ENCODE assay signal across 8 cellular contexts in the genomic region with DNA sequence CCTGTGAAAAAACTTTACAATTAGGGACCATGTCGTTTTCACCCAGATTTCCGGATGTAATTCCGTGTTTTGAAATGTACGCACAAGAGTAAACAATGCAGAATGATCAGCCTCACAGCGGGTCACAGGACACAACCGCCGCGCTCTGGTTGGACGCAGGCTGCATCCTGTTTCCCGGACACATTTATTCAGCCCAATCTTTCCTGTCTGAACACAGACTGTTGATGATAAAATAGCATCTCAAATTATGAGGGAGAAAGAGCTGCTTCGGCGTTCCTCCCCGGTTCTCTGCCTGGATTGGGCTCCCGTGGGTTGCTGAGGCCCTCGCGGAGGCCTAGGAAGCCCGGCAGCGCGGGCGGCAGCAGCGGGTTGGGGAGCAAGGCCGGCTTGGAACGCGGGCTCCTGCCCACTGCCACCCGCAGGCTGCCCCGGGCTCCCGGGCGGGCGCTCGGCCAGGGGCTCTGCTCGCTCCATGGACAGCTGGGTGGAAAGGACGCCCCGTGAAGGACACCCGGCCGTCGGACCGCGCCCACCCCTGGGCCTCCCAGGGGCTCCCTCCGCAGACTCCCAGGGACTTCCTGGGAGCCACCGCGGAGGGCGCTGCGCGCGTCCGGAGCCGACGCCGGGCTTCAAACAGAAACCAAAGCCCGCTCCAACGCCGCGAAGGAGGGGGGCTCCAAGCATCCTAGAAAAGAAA.
A peak's percentile ranks its signal among the peaks of the same experiment; 100 is the strongest.
DNase-seq lines count a peak whose midpoint lies in the region; ATAC-seq and TF ChIP-seq lines count a peak whose summit lies in the region.

No MANE protein-coding gene starts in this region.

- H3K4me3 ChIP-seq in GM08714 (ENCODE audit: low read length) (peak overlapping the region; percentile 67; the same call in 1 of the 2 replicates), HUES6 (ENCODE audit: low read depth, low read length) (peak overlapping the region; percentile 75), RWPE2 (ENCODE audit: severe bottlenecking) (peak overlapping the region; percentile 47), endocrine pancreas (ENCODE audit: control insufficient read depth, insufficient read depth, low read length) (peak overlapping the region; percentile 96), liver (ENCODE audit: low read depth in 1 of 3, low read length in 3 of 3) (peak overlapping the region; percentile 66 to 94 (median 90))

- TF ChIP-seq CTCF in RWPE2 (IDR thresholded peaks at IDR 0.05; ENCODE audit: poor library complexity, severe bottlenecking) = peak; percentile 30
- TF ChIP-seq CTCF in liver (IDR thresholded peaks at IDR 0.05; ENCODE audit: low read depth, low read length, missing input control) = peak; percentile 14

- no peaks in the 10 kb centered on the region for H3K9me3 Mint-ChIP-seq in stimulated activated naive CD8-positive, alpha-beta T cell treated with anti-CD3 and anti-CD28 coated beads, Interleukin-15, amount 100 ng/mL, for 72 hours

- no peaks in the 10 kb centered on the region for H3K4me1 Mint-ChIP-seq in stimulated activated naive CD8-positive, alpha-beta T cell treated with anti-CD3 and anti-CD28 coated beads, Interleukin-15, amount 100 ng/mL, for 72 hours

- H3K4me1 ChIP-seq in HUES6 (ENCODE audit: control insufficient read depth, insufficient read depth, low read length) = peaks cover 31% of the 10 kb centered on the region
- H3K4me1 ChIP-seq in RWPE2 (ENCODE audit: insufficient read depth, poor library complexity, severe bottlenecking) = no peaks in the 10 kb centered on the region
- peaks cover 10% of the 10 kb centered on the region for H3K4me1 ChIP-seq in endocrine pancreas (ENCODE audit: control insufficient read depth, insufficient read depth, low read length)
- H3K4me1 ChIP-seq in liver (ENCODE audit: control insufficient read depth in 4 of 4, insufficient read depth in 4 of 4, low read length in 3 of 4) = peaks cover 0 to 6% (median 0%) of the 10 kb centered on the region in 4 donors

- ATAC-seq in GM21723 (IDR thresholded peaks at IDR 0.05; ENCODE audit: unreplicated experiment) (peak; percentile 91), RWPE2 (ENCODE audit: low read depth) (peak; percentile 85)
- peak; percentile 37 for ATAC-seq in stimulated activated naive CD8-positive, alpha-beta T cell treated with anti-CD3 and anti-CD28 coated beads, Interleukin-15, amount 100 ng/mL, for 72 hours

- DNase-seq in RWPE2 (ENCODE audit: low spot score) = peak; percentile 16
- DNase-seq in stimulated activated naive CD8-positive, alpha-beta T cell treated with anti-CD3 and anti-CD28 coated beads, Interleukin-15, amount 100 ng/mL, for 72 hours = no peak
- DNase-seq in activated CD4-positive, alpha-beta T cell treated with anti-CD3 and anti-CD28 coated beads for 4 hours = no peak

- H3K9ac ChIP-seq in HUES6 (ENCODE audit: low read length) (peak overlapping the region; percentile 65), endocrine pancreas (ENCODE audit: control insufficient read depth, insufficient read depth, low read length) (peak overlapping the region; percentile 92), liver (ENCODE audit: low read depth in 1 of 2, low read length in 2 of 2) (peak overlapping the region; percentile 82 to 88)

- H3K27ac ChIP-seq in HUES6 (ENCODE audit: low read depth, low read length) (peak overlapping the region; percentile 32; the same call in 1 of the 2 replicates), RWPE2 (ENCODE audit: poor library complexity, severe bottlenecking) (no peak overlapping the region), liver (ENCODE audit: low read depth in 1 of 2, low read length in 2 of 2) (peak overlapping the region; percentile 97 to 99)

- H3K27ac Mint-ChIP-seq in stimulated activated naive CD8-positive, alpha-beta T cell treated with anti-CD3 and anti-CD28 coated beads, Interleukin-15, amount 100 ng/mL, for 72 hours = no peak overlapping the region

- H3K9me3 ChIP-seq in HUES6 (ENCODE audit: control insufficient read depth, insufficient read depth, low read depth, low read length) = no peaks in the 10 kb centered on the region
- H3K9me3 ChIP-seq in RWPE2 (ENCODE audit: severe bottlenecking) = no peaks in the 10 kb centered on the region
- H3K9me3 ChIP-seq in endocrine pancreas (ENCODE audit: control insufficient read depth, low read length) = no peaks in the 10 kb centered on the region
- no peaks in the 10 kb centered on the region for H3K9me3 ChIP-seq in liver (ENCODE audit: control insufficient read depth in 4 of 4, low read length in 3 of 4)

- WGBS in liver = under 1% methylated on average over 53 of the region's 53 CpGs

- H3K36me3 ChIP-seq in HUES6 (ENCODE audit: control insufficient read depth, insufficient read depth, low read length) (no peaks in the 10 kb centered on the region), RWPE2 (ENCODE audit: low read depth) (no peaks in the 10 kb centered on the region), endocrine pancreas (ENCODE audit: control insufficient read depth, insufficient read depth, low read length) (no peaks in the 10 kb centered on the region), liver (ENCODE audit: control insufficient read depth in 4 of 4, insufficient read depth in 3 of 4, low read depth in 1 of 4, low read length in 3 of 4) (no peaks in the 10 kb centered on the region)

- H3K4me3 Mint-ChIP-seq in stimulated activated naive CD8-positive, alpha-beta T cell treated with anti-CD3 and anti-CD28 coated beads, Interleukin-15, amount 100 ng/mL, for 72 hours = peak overlapping the region; percentile 52 to 59

- TF ChIP-seq RAD21 in liver (IDR thresholded peaks at IDR 0.05) = peak; percentile 35

- peaks cover 26% of the 10 kb centered on the region for H3K27me3 Mint-ChIP-seq in stimulated activated naive CD8-positive, alpha-beta T cell treated with anti-CD3 and anti-CD28 coated beads, Interleukin-15, amount 100 ng/mL, for 72 hours

- H3K27me3 ChIP-seq in HUES6 (ENCODE audit: control insufficient read depth, insufficient read depth, low read length) = peaks cover 4% of the 10 kb centered on the region; the same call in 1 of the 2 replicates
- H3K27me3 ChIP-seq in RWPE2 (ENCODE audit: insufficient read depth, poor library complexity, severe bottlenecking) = no peaks in the 10 kb centered on the region
- H3K27me3 ChIP-seq in endocrine pancreas (ENCODE audit: control insufficient read depth, insufficient read depth, low read length) = no peaks in the 10 kb centered on the region
- no peaks in the 10 kb centered on the region for H3K27me3 ChIP-seq in liver (ENCODE audit: control insufficient read depth in 4 of 4, insufficient read depth in 4 of 4, low read length in 3 of 4)

TF ChIP-seq in liver, 16 proteins besides CTCF, POLR2A, EP300 and RAD21 (continues in another document):
- TF ChIP-seq TAF1 (conservative IDR thresholded peaks at IDR 0.05) (peak; percentile 88), SP1 (IDR thresholded peaks at IDR 0.05) (peak; percentile 51), GABPA (IDR thresholded peaks at IDR 0.05 in 1 of 2, conservative IDR thresholded peaks at IDR 0.05 in 1 of 2) (peak in 1 of 2 donors; percentile 67), FOXA1 (IDR thresholded peaks at IDR 0.05) (no peak), FOXA2 (IDR thresholded peaks at IDR 0.05) (peak; percentile 80), RXRA (IDR thresholded peaks at IDR 0.05) (no peak), HNF4G (IDR thresholded peaks at IDR 0.05) (no peak)
- TF ChIP-seq, protein P1, sequence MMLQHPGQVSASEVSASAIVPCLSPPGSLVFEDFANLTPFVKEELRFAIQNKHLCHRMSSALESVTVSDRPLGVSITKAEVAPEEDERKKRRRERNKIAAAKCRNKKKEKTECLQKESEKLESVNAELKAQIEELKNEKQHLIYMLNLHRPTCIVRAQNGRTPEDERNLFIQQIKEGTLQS (IDR thresholded peaks at IDR 0.05) = no peak
- TF ChIP-seq, protein P2, sequence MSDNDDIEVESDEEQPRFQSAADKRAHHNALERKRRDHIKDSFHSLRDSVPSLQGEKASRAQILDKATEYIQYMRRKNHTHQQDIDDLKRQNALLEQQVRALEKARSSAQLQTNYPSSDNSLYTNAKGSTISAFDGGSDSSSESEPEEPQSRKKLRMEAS (IDR thresholded peaks at IDR 0.05) = peak; percentile 46
- TF ChIP-seq, protein P3, sequence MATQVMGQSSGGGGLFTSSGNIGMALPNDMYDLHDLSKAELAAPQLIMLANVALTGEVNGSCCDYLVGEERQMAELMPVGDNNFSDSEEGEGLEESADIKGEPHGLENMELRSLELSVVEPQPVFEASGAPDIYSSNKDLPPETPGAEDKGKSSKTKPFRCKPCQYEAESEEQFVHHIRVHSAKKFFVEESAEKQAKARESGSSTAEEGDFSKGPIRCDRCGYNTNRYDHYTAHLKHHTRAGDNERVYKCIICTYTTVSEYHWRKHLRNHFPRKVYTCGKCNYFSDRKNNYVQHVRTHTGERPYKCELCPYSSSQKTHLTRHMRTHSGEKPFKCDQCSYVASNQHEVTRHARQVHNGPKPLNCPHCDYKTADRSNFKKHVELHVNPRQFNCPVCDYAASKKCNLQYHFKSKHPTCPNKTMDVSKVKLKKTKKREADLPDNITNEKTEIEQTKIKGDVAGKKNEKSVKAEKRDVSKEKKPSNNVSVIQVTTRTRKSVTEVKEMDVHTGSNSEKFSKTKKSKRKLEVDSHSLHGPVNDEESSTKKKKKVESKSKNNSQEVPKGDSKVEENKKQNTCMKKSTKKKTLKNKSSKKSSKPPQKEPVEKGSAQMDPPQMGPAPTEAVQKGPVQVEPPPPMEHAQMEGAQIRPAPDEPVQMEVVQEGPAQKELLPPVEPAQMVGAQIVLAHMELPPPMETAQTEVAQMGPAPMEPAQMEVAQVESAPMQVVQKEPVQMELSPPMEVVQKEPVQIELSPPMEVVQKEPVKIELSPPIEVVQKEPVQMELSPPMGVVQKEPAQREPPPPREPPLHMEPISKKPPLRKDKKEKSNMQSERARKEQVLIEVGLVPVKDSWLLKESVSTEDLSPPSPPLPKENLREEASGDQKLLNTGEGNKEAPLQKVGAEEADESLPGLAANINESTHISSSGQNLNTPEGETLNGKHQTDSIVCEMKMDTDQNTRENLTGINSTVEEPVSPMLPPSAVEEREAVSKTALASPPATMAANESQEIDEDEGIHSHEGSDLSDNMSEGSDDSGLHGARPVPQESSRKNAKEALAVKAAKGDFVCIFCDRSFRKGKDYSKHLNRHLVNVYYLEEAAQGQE (IDR thresholded peaks at IDR 0.05) = no peak

Comparison
In these comparisons a context has a peak if more than half of its experiments do, and no peak if none do; other contexts are left out.
1. ATAC-seq: peak in every context shown above with its lines; median percentile 91 in GM21723; 85 in RWPE2; 37 in stimulated activated naive CD8-positive, alpha-beta T cell treated with anti-CD3 and anti-CD28 coated beads, Interleukin-15, amount 100 ng/mL, for 72 hours.